Comparison of ENCODE assay signal across 23 cellular contexts in the genomic region with DNA sequence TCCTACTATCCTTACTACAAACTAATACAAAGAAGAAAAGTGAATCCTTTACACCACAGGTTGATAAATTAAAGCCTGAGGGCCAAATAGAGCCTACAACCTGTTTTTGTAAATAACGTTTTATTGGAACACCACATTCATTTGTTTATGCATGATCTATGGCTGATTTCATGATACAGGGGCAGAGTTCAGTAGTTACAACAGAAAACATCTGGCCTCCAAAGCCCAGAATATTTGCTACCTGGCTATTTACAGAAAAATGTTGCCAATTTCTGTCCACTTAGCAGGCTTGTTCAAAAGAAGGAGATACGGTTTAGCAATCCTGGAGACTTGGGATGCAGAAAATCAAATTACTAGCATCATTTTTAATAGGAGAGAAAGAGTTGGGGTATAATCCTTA. TPM values are rescaled to one million over a fixed set of nuclear protein-coding genes. Genes with fewer than 3 reads are reported as not detected.
"Had no signal": no experiment of that assay in that cellular context is flagged by ENCODE, and none has a peak within 500 bp of the region (broad histone marks: within the 10 kb centered on the region; RNA-seq: fewer than 3 reads in every experiment).

No MANE protein-coding gene starts in this region.

- DNase-seq: activated CD4-positive, alpha-beta T cell treated with anti-CD3 and anti-CD28 coated beads, Interleukin-2, amount 10 ng/mL, durations not matched to agents 24 days and 14 days; activated CD4-positive, CD25-positive, alpha-beta regulatory T cell; activated CD4-positive, CD25-positive, alpha-beta regulatory T cell treated with anti-CD3 and anti-CD28 coated beads, Interleukin-2, amount 50 U/mL, for 72 hours; activated CD8-positive, alpha-beta memory T cell treated with anti-CD3 and anti-CD28 coated beads, Interleukin-2, amount 10 ng/mL, durations not matched to agents 7 days and 5 days; activated CD8-positive, alpha-beta memory T cell treated with anti-CD3 and anti-CD28 coated beads, Interleukin-2, amount 50 U/mL, for 4 hours; activated CD8-positive, alpha-beta T cell treated with anti-CD3 and anti-CD28 coated beads, Interleukin-2, amount 10 ng/mL, durations not matched to agents 7 days and 5 days; activated effector memory CD4-positive, alpha-beta T cell treated with Interleukin-2 at 50 U/mL for 16 hours; activated gamma-delta T cell treated with Interleukin-2 at 50 U/mL for 16 hours; activated naive CD4-positive, alpha-beta T cell treated with anti-CD3 and anti-CD28 coated beads, Interleukin-2, amount 50 U/mL, for 16 hours; activated T-cell treated with anti-CD3 and anti-CD28 coated beads, Interleukin-2, amount 50 U/mL, for 1 hour; amniotic stem cell; anterior cingulate cortex; brain microvascular endothelial cell; cortex of kidney; dermis blood vessel endothelial cell; effector CD4-positive, alpha-beta T cell; effector memory CD8-positive, alpha-beta T cell; erythroblast; foreskin fibroblast; head of caudate nucleus; T-helper 2 cell had no signal

- H3K27me3 ChIP-seq: brain microvascular endothelial cell had no signal

- H3K36me3 ChIP-seq: brain microvascular endothelial cell had no signal

- ATAC-seq: activated CD8-positive, alpha-beta memory T cell treated with anti-CD3 and anti-CD28 coated beads, Interleukin-2, amount 10 ng/mL, durations not matched to agents 7 days and 5 days; activated CD8-positive, alpha-beta T cell treated with anti-CD3 and anti-CD28 coated beads, Interleukin-2, amount 10 ng/mL, durations not matched to agents 7 days and 5 days; effector memory CD8-positive, alpha-beta T cell had no signal

- H3K27ac ChIP-seq: brain microvascular endothelial cell had no signal

RNA-seq across cellular contexts. Expression of gene DCT, which starts 24.1 kb away (rescaled TPM):
- total RNA-seq: activated CD4-positive, alpha-beta T cell treated with anti-CD3 and anti-CD28 coated beads, Interleukin-2, amount 10 ng/mL, durations not matched to agents 24 days and 14 days; bronchial epithelial cell; chondrocyte; dermis blood vessel endothelial cell had no signal
